ENCODE assay signal across 1 cellular context in genomic region chr2:191677646-191678436, GRCh38.
TF ChIP-seq lines count a peak whose summit lies in the region.

NABP1 (plus strand) TSS chr2:191678136; CDS start chr2:191678615, 479 bp downstream.

TF ChIP-seq in K562, 482 proteins besides CTCF, POLR2A, EP300 and RAD21 (continued from another document and continues in another):
- no peak; the same call in 1 of the 2 replicates for TF ChIP-seq TFE3 (CRISPR knock-in tag; IDR thresholded peaks at IDR 0.05)
- TF ChIP-seq ARHGAP35 (IDR thresholded peaks at IDR 0.05; ENCODE audit: partially characterized antibody) = no peak
- no peak for TF ChIP-seq FOXK1 (CRISPR knock-in tag; IDR thresholded peaks at IDR 0.05; ENCODE audit: borderline replicate concordance)
- TF ChIP-seq L3MBTL2 (IDR thresholded peaks at IDR 0.05) = peak; percentile 50; the same call in 1 of the 2 replicates
- TF ChIP-seq TARDBP (IDR thresholded peaks at IDR 0.05) = 0 out of 2 replicates have a peak, but pooled peaks have one; percentile 30
- peak; percentile 83; the same call in 1 of the 2 replicates for TF ChIP-seq GTF2E2 (tag; IDR thresholded peaks at IDR 0.05)
- TF ChIP-seq CBX5 (IDR thresholded peaks at IDR 0.05; ENCODE audit: borderline replicate concordance, low read depth) = no peak
- no peak for TF ChIP-seq CBFA2T2 (conservative IDR thresholded peaks at IDR 0.05)
- TF ChIP-seq HES1 (IDR thresholded peaks at IDR 0.05; ENCODE audit: low read depth) = no peak
- peak; percentile 81; the same call in 1 of the 2 replicates for TF ChIP-seq ZBTB43 (CRISPR knock-in tag; IDR thresholded peaks at IDR 0.05)
- no peak for TF ChIP-seq ZNF318 (IDR thresholded peaks at IDR 0.05; ENCODE audit: borderline replicate concordance in 1 of 2, low read depth in 1 of 2)
- no peak for TF ChIP-seq ZKSCAN8 (CRISPR knock-in tag; IDR thresholded peaks at IDR 0.05)
- TF ChIP-seq NFIX (CRISPR knock-in tag; IDR thresholded peaks at IDR 0.05; ENCODE audit: low read depth) = no peak
- peak; percentile 52 for TF ChIP-seq MEIS2 (IDR thresholded peaks at IDR 0.05; ENCODE audit: partially characterized antibody)
- no peak for TF ChIP-seq LARP7 (IDR thresholded peaks at IDR 0.05)
- TF ChIP-seq RFX7 (CRISPR knock-in tag; IDR thresholded peaks at IDR 0.05) = no peak
- TF ChIP-seq RBFOX2 (IDR thresholded peaks at IDR 0.05; ENCODE audit: low read depth, low read length) = peak; percentile 100
- TF ChIP-seq ZZZ3 (IDR thresholded peaks at IDR 0.05) = no peak
- TF ChIP-seq SMAD3 (CRISPR knock-in tag; conservative IDR thresholded peaks at IDR 0.05) = no peak; the same call in 1 of the 2 replicates
- TF ChIP-seq ZNF766 (CRISPR knock-in tag; conservative IDR thresholded peaks at IDR 0.05) = peak; percentile 75; the same call in 1 of the 2 replicates
- peak; percentile 73; the same call in 1 of the 2 replicates for TF ChIP-seq FOXP4 (CRISPR knock-in tag; IDR thresholded peaks at IDR 0.05; ENCODE audit: borderline replicate concordance)
- TF ChIP-seq THRB (CRISPR knock-in tag; conservative IDR thresholded peaks at IDR 0.05) = peak; percentile 49; the same call in 1 of the 2 replicates
- no peak for TF ChIP-seq TCF15 (CRISPR knock-in tag; IDR thresholded peaks at IDR 0.05)
- TF ChIP-seq HDGF (IDR thresholded peaks at IDR 0.05) = no peak
- TF ChIP-seq NR1H2 (CRISPR knock-in tag; IDR thresholded peaks at IDR 0.05) = no peak
- TF ChIP-seq ZNF311 (CRISPR knock-in tag; IDR thresholded peaks at IDR 0.05) = no peak
- TF ChIP-seq ZNF146 (CRISPR knock-in tag; IDR thresholded peaks at IDR 0.05; ENCODE audit: unreplicated experiment) = no peak
- TF ChIP-seq ZNF668 (CRISPR knock-in tag; IDR thresholded peaks at IDR 0.05) = no peak
- peak; percentile 86 for TF ChIP-seq GTF2B (IDR thresholded peaks at IDR 0.05; ENCODE audit: extremely low read depth, insufficient read length)
- no peak for TF ChIP-seq ZNF592 (IDR thresholded peaks at IDR 0.05)
- no peak for TF ChIP-seq TSC22D4 (tag; IDR thresholded peaks at IDR 0.05)
- peak; percentile 74 for TF ChIP-seq RNF2 (IDR thresholded peaks at IDR 0.05)
- TF ChIP-seq SMAD4 (CRISPR knock-in tag; conservative IDR thresholded peaks at IDR 0.05) = no peak
- peak; percentile 70 to 95 for TF ChIP-seq NONO (IDR thresholded peaks at IDR 0.05; ENCODE audit: low read depth in 2 of 2, low read length in 1 of 2)
- no peak for TF ChIP-seq ZNF589 (CRISPR knock-in tag; IDR thresholded peaks at IDR 0.05; ENCODE audit: low read depth)
- TF ChIP-seq ZNF75A (CRISPR knock-in tag; IDR thresholded peaks at IDR 0.05) = no peak
- TF ChIP-seq EP400 (IDR thresholded peaks at IDR 0.05) = peak; percentile 25; the same call in 1 of the 2 replicates
- no peak for TF ChIP-seq ZNF717 (CRISPR knock-in tag; IDR thresholded peaks at IDR 0.05)
- TF ChIP-seq PPARD (CRISPR knock-in tag; IDR thresholded peaks at IDR 0.05) = no peak
- TF ChIP-seq CHD2 (IDR thresholded peaks at IDR 0.05; ENCODE audit: low read depth, low read length) = no peak
- no peak for TF ChIP-seq CHD4 (IDR thresholded peaks at IDR 0.05; ENCODE audit: insufficient read depth, insufficient replicate concordance, low read depth, low read length, poor library complexity, severe bottlenecking)
- peak; percentile 76 for TF ChIP-seq MTA3 (IDR thresholded peaks at IDR 0.05; ENCODE audit: borderline replicate concordance)
- TF ChIP-seq KAT2B (IDR thresholded peaks at IDR 0.05; ENCODE audit: low read depth, low read length) = no peak
